ENCODE assay signal across 9 cellular contexts in genomic region chr13:46639033-46639981, GRCh38.
DNase-seq lines count a peak whose midpoint lies in the region; ATAC-seq, FAIRE-seq and TF ChIP-seq lines count a peak whose summit lies in the region.
"Had no signal": no experiment of that assay in that cellular context is flagged by ENCODE, and none has a peak within 500 bp of the region (broad histone marks: within the 10 kb centered on the region; RNA-seq: fewer than 3 reads in every experiment).

No MANE protein-coding gene starts in this region.

- TF ChIP-seq POLR2A in esophagus muscularis mucosa (IDR thresholded peaks at IDR 0.05; ENCODE audit: low read depth): no peak

- H3K4me1 Mint-ChIP-seq in CD14-positive monocyte: peaks cover 45% of the 10 kb centered on the region

- H3K4me3 ChIP-seq in AG10803 (ENCODE audit: low read length) (no peak overlapping the region), esophagus muscularis mucosa (no peak overlapping the region)

- intact Hi-C loops in esophagus muscularis mucosa (cut with DNase I) (no loop called here), CD14-positive monocyte (cut with micrococcal nuclease) (no loop called here)

- H3K9me3 Mint-ChIP-seq in CD14-positive monocyte: no peaks in the 10 kb centered on the region

- H3K4me1 ChIP-seq in esophagus muscularis mucosa: peaks cover 52 to 87% (median 82%) of the 10 kb centered on the region in 4 donors

- H3K27me3 ChIP-seq in esophagus muscularis mucosa: no peaks in the 10 kb centered on the region

- TF ChIP-seq CTCF in AG10803 (conservative IDR thresholded peaks at IDR 0.05; ENCODE audit: low read length) (no peak), esophagus muscularis mucosa (IDR thresholded peaks at IDR 0.05) (no peak), CD14-positive monocyte (IDR thresholded peaks at IDR 0.05) (no peak)

- no peak for TF ChIP-seq EP300 in esophagus muscularis mucosa (IDR thresholded peaks at IDR 0.05)

- H3K27me3 Mint-ChIP-seq in CD14-positive monocyte (ENCODE audit: low read depth in 3 of 3): peaks cover 0 to 1% (median 0%) of the 10 kb centered on the region in 3 donors

- H3K4me3 Mint-ChIP-seq in CD14-positive monocyte: no peak overlapping the region

- peaks cover 2 to 6% of the 10 kb centered on the region in 2 donors for H3K36me3 Mint-ChIP-seq in CD14-positive monocyte

- DNase-seq in AG10803 (ENCODE audit: low read depth) (peak; percentile 59), GM19239 (ENCODE audit: insufficient read length, low spot score) (peak; percentile 44), esophagus muscularis mucosa (ENCODE audit: extremely low spot score) (no peak), NCI-H1930 (lab: John Stamatoyannopoulos, UW) (no peak), activated gamma-delta T cell treated with Interleukin-2 at 50 U/mL for 16 hours (no peak), CD14-positive monocyte (ENCODE audit: low spot score) (no peak), GM19240 (ENCODE audit: insufficient read length, low spot score) (no peak)
- DNase-seq: activated T-cell treated with anti-CD3 and anti-CD28 coated beads for 4 hours had no signal

- no peak overlapping the region for H3K27ac Mint-ChIP-seq in CD14-positive monocyte

- peak; percentile 96 for FAIRE-seq in GM19239 (lab: Jason Lieb, UNC)

- H3K9me3 ChIP-seq in esophagus muscularis mucosa: no peaks in the 10 kb centered on the region

- peak; percentile 82 for ATAC-seq in HG03064 (IDR thresholded peaks at IDR 0.05; ENCODE audit: low read depth, unreplicated experiment)

- no peaks in the 10 kb centered on the region for H3K36me3 ChIP-seq in esophagus muscularis mucosa

- H3K27ac ChIP-seq in esophagus muscularis mucosa (replicated peaks in 1 of 4): peak overlapping the region; percentile 54 to 77 (median 64)

- WGBS in esophagus muscularis mucosa: 53% methylated on average over 4 of the region's 5 CpGs

Comparison
In these comparisons a context has a peak if more than half of its experiments do, and no peak if none do; other contexts are left out.
1. DNase-seq: peak in AG10803 (single experiment) and GM19239 (single experiment); none in esophagus muscularis mucosa (single experiment), NCI-H1930 (0 of 2), activated gamma-delta T cell treated with Interleukin-2 at 50 U/mL for 16 hours (single experiment), CD14-positive monocyte (single experiment) and GM19240 (single experiment).